In genomic region chr6:157953580-157954091, GRCh38 we compare ENCODE assay signal across 10 cellular contexts. TPM values are rescaled to one million over a fixed set of nuclear protein-coding genes. Genes with fewer than 3 reads are reported as not detected.
A peak's percentile ranks its signal among the peaks of the same experiment; 100 is the strongest.
DNase-seq lines count a peak whose midpoint lies in the region; ATAC-seq and TF ChIP-seq lines count a peak whose summit lies in the region.
"Had no signal": no experiment of that assay in that cellular context is flagged by ENCODE, and none has a peak within 500 bp of the region (broad histone marks: within the 10 kb centered on the region; RNA-seq: fewer than 3 reads in every experiment).

No MANE protein-coding gene starts in this region.

- TF ChIP-seq CTCF in HCT116 (IDR thresholded peaks at IDR 0.05 in 2 of 3, conservative IDR thresholded peaks at IDR 0.05 in 1 of 3; ENCODE audit: borderline replicate concordance in 1 of 3, insufficient read depth in 1 of 3, low read depth in 2 of 3, low read length in 2 of 3) = no peak
- TF ChIP-seq CTCF in fibroblast of lung (conservative IDR thresholded peaks at IDR 0.05 in 1 of 2, IDR thresholded peaks at IDR 0.05 in 1 of 2; ENCODE audit: low read depth in 1 of 2, low read length in 2 of 2) = no peak
- no peak for TF ChIP-seq CTCF in psoas muscle (IDR thresholded peaks at IDR 0.05)

- peaks cover 0 to 3% of the 10 kb centered on the region in 2 experiments; a peak in 2 of 4 replicates for H3K9me3 ChIP-seq in HCT116 (ENCODE audit: control insufficient read depth in 1 of 2, insufficient read depth in 1 of 2, low read depth in 1 of 2, low read length in 2 of 2)
- H3K9me3 ChIP-seq in fibroblast of lung (ENCODE audit: control insufficient read depth, insufficient read depth, low read depth, low read length) = no peaks in the 10 kb centered on the region
- H3K9me3 ChIP-seq in psoas muscle = peaks cover 15% of the 10 kb centered on the region

- ATAC-seq in HCT116 (no peak), psoas muscle (peak in 3 of 4 donors; percentile 19 to 42 (median 39)), GM21786 (IDR thresholded peaks at IDR 0.05; ENCODE audit: unreplicated experiment) (no peak), HG02970 (IDR thresholded peaks at IDR 0.05; ENCODE audit: low FRiP score, unreplicated experiment) (no peak), GM18519 (IDR thresholded peaks at IDR 0.05; ENCODE audit: low FRiP score, unreplicated experiment) (no peak)

- TF ChIP-seq POLR2A in HCT116 (IDR thresholded peaks at IDR 0.05; ENCODE audit: borderline replicate concordance, extremely low read depth, insufficient read depth, insufficient read length) = no peak

- H3K27ac ChIP-seq in HCT116 (ENCODE audit: low read depth, low read length) (no peak overlapping the region), fibroblast of lung (ENCODE audit: insufficient read depth, low read length) (no peak overlapping the region), psoas muscle (no peak overlapping the region)

- H3K9ac ChIP-seq in HCT116 (ENCODE audit: low read length) = no peak overlapping the region
- H3K9ac ChIP-seq in fibroblast of lung (ENCODE audit: insufficient read depth, low read length) = no peak overlapping the region

- H3K79me2 ChIP-seq in HCT116 (ENCODE audit: insufficient read depth, low read length) (no peaks in the 10 kb centered on the region), fibroblast of lung (ENCODE audit: control insufficient read depth, insufficient read depth, low read length) (no peaks in the 10 kb centered on the region)

- H3K4me2 ChIP-seq in HCT116 (ENCODE audit: low read length) (peak overlapping the region; percentile 78; the same call in 1 of the 2 replicates), fibroblast of lung (ENCODE audit: extremely low read depth, insufficient read depth, low read length) (peak overlapping the region; percentile 3)

- H2AFZ ChIP-seq in HCT116 (ENCODE audit: low read depth, low read length, poor library complexity, severe bottlenecking) (peak overlapping the region; percentile 94), fibroblast of lung (ENCODE audit: low read length) (no peak overlapping the region)

- H4K20me1 ChIP-seq in HCT116 (ENCODE audit: insufficient read depth) (no peaks in the 10 kb centered on the region), fibroblast of lung (ENCODE audit: control insufficient read depth, extremely low read depth, insufficient read depth, low read length) (no peaks in the 10 kb centered on the region)

- POLR2A ChIA-PET in HCT116 (lab: Charles Lee) = no interaction called here

- H3K4me1 ChIP-seq in HCT116 (ENCODE audit: control insufficient read depth in 1 of 2, insufficient read depth in 2 of 2, low read length in 2 of 2) (peaks cover 12 to 30% of the 10 kb centered on the region in 2 experiments; a peak in 3 of 4 replicates), fibroblast of lung (ENCODE audit: control insufficient read depth, extremely low read depth, insufficient read depth, low read length) (no peaks in the 10 kb centered on the region), psoas muscle (no peaks in the 10 kb centered on the region)

- WGBS in psoas muscle, 3 donors = 56 to 65% (median 64%) methylated on average over 7 of the region's 7 CpGs

- intact Hi-C loops in HCT116 (cut with micrococcal nuclease) (loop anchor here (10.0 kb wide), 1 partner anchor 289 kb away; no protein-coding TSS in a partner anchor), psoas muscle (cut with DNase I) (no loop called here)

- H3K9me2 ChIP-seq in HCT116 (ENCODE audit: insufficient read depth) = no peaks in the 10 kb centered on the region

- H3K36me3 ChIP-seq in HCT116 (ENCODE audit: control insufficient read depth in 1 of 2, insufficient read depth in 2 of 2, low read length in 2 of 2) = no peaks in the 10 kb centered on the region
- no peaks in the 10 kb centered on the region for H3K36me3 ChIP-seq in fibroblast of lung (ENCODE audit: control insufficient read depth, insufficient read depth, low read length)
- H3K36me3 ChIP-seq in psoas muscle (ENCODE audit: insufficient read depth in 1 of 2, low read depth in 1 of 2) = no peaks in the 10 kb centered on the region

- CTCF ChIA-PET in HCT116 (lab: Charles Lee) = no interaction called here

- RAD21 ChIA-PET in HCT116 (lab: Charles Lee; ENCODE audit: low non-redundant PET in 1 of 2, low total read pairs in 2 of 2, uncharacterized antibody in 2 of 2, unreplicated experiment in 2 of 2) = no interaction called here

- TF ChIP-seq RAD21 in HCT116 (IDR thresholded peaks at IDR 0.05; ENCODE audit: low read depth) = no peak

- DNase-seq in HCT116 (ENCODE audit: low read depth, low spot score) = no peak
- peak; percentile 22 for DNase-seq in NCI-H748 treated with DMSO at 0.1 percent for 48 hours (lab: John Stamatoyannopoulos, UW)
- no peak for DNase-seq in fibroblast of lung (ENCODE audit: low read depth in 2 of 2)
- no peak for DNase-seq in psoas muscle
- DNase-seq in stimulated activated CD4-positive, alpha-beta T cell treated with anti-CD3 and anti-CD28 coated beads, Interleukin-12 subunit alpha, Interleukin-12 subunit beta, amount 100 ng/mL, for 4 hours = no peak
- DNase-seq: amygdala, islet precursor cell had no signal

- H3K27me3 ChIP-seq in HCT116 (ENCODE audit: insufficient read depth, low read length) (no peaks in the 10 kb centered on the region), fibroblast of lung (ENCODE audit: control insufficient read depth, insufficient read depth, low read length) (no peaks in the 10 kb centered on the region), psoas muscle (ENCODE audit: insufficient read depth in 3 of 3, low read length in 2 of 3) (no peaks in the 10 kb centered on the region)

- no peak overlapping the region for H3K4me3 ChIP-seq in HCT116 (replicated peaks in 1 of 2; ENCODE audit: low read depth in 1 of 2, low read length in 2 of 2)
- H3K4me3 ChIP-seq in fibroblast of lung (replicated peaks in 1 of 4; ENCODE audit: control extremely low read depth in 1 of 4, insufficient read depth in 1 of 4, low read depth in 3 of 4, low read length in 4 of 4) = no peak overlapping the region
- H3K4me3 ChIP-seq in psoas muscle = peak overlapping the region; percentile 52

- no TSS peak for BruUV-seq in HCT116 (replicated peaks; lab: Mats Ljungman, UMichigan)

TF ChIP-seq in HCT116, 20 proteins besides CTCF, POLR2A, EP300 and RAD21:
- TF ChIP-seq CEBPB (IDR thresholded peaks at IDR 0.05; ENCODE audit: low read depth) (no peak), EZH2phosphoT487 (IDR thresholded peaks at IDR 0.05; ENCODE audit: borderline replicate concordance) (no peak), ZNF274 (IDR thresholded peaks at IDR 0.05; ENCODE audit: low read depth, low read length) (no peak), TCF7L2 (IDR thresholded peaks at IDR 0.05; ENCODE audit: borderline replicate concordance, extremely low read depth, insufficient read depth, insufficient read length) (no peak)
- TF ChIP-seq, protein P1, sequence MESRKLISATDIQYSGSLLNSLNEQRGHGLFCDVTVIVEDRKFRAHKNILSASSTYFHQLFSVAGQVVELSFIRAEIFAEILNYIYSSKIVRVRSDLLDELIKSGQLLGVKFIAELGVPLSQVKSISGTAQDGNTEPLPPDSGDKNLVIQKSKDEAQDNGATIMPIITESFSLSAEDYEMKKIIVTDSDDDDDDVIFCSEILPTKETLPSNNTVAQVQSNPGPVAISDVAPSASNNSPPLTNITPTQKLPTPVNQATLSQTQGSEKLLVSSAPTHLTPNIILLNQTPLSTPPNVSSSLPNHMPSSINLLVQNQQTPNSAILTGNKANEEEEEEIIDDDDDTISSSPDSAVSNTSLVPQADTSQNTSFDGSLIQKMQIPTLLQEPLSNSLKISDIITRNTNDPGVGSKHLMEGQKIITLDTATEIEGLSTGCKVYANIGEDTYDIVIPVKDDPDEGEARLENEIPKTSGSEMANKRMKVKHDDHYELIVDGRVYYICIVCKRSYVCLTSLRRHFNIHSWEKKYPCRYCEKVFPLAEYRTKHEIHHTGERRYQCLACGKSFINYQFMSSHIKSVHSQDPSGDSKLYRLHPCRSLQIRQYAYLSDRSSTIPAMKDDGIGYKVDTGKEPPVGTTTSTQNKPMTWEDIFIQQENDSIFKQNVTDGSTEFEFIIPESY (IDR thresholded peaks at IDR 0.05; ENCODE audit: extremely low read depth, insufficient replicate concordance, low read length) = no peak
TF ChIP-seq in HCT116: peak in this region for 0.

RNA-seq across cellular contexts. Expression of gene SYNJ2, which starts 28.0 kb away (rescaled TPM):
- total RNA-seq in HCT116 (2021; ENCODE audit: unreplicated experiment) = 23.9 TPM
- polyA plus RNA-seq in HCT116 (2012) = 11.6 and 12.6 TPM in 2 replicates
- 43.4 and 57.3 TPM in 2 replicates for total RNA-seq in fibroblast of lung
- 23.5 and 41.3 TPM in 2 replicates for polyA plus RNA-seq in fibroblast of lung
- polyA plus RNA-seq in fibroblast of lung (2012) = 18.1 and 31.8 TPM in 2 replicates
- 51.7 and 102 TPM in 2 replicates for polyA minus RNA-seq in fibroblast of lung (ENCODE audit: low replicate concordance)
- total RNA-seq in psoas muscle = 10 to 100 TPM in 2 of 4 donors, 1 to 10 TPM in 2; 2.6 to 30.2 (median 12.4) TPM
- polyA plus RNA-seq in psoas muscle = 1 to 10 TPM; 3.2 to 8.1 (median 6.1) TPM

Comparison
In these comparisons a context has a peak if more than half of its experiments do, and no peak if none do; other contexts are left out.
1. ATAC-seq: peak in psoas muscle (3 of 4); none in HCT116 (single experiment), GM21786 (single experiment), HG02970 (single experiment) and GM18519 (single experiment).